In the genomic region with DNA sequence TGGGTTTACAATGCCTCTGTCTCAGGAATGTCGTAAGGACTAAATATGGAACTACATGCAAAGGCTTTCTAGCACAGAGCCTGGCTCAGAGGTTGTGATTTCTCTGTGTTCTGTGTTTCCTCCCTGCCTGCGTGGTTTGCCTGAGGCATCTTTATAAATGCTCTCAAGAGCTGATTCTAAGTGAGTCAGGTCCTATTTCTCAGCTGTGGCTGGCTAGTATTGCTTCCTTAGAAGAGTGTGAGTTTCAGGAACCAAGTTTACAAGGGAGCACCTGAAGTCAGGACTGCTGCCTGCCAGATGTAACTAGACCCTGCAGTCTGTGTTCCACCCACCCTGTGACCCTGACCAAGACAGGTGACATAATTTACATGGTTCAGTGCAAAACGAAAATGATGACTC, we compare ENCODE assay signal across 17 cellular contexts. TPM values are rescaled to one million over a fixed set of nuclear protein-coding genes. Genes with fewer than 3 reads are reported as not detected.
DNase-seq lines count a peak whose midpoint lies in the region; ATAC-seq, FAIRE-seq and TF ChIP-seq lines count a peak whose summit lies in the region.
"Had no signal": no experiment of that assay in that cellular context is flagged by ENCODE, and none has a peak within 500 bp of the region (broad histone marks: within the 10 kb centered on the region; RNA-seq: fewer than 3 reads in every experiment).

No MANE protein-coding gene starts in this region.

- no peaks in the 10 kb centered on the region for H3K36me3 ChIP-seq in MM.1S (replicated peaks; ENCODE audit: insufficient read depth, low read length)
- H3K36me3 ChIP-seq in GM12878 (ENCODE audit: control insufficient read depth in 2 of 2, insufficient read depth in 2 of 2, low read length in 1 of 2), result no peaks in the 10 kb centered on the region
- H3K36me3 ChIP-seq: gastrocnemius medialis, SJCRH30, spleen had no signal

- POLR2A ChIA-PET in GM12878 (lab: Charles Lee), result interaction anchor here (1.3 to 2.0 kb wide), 2 partner anchors 9 to 12 kb away, joined by 3 to 5 read pairs; partner anchors contain the start of gene CCL1

- no peaks in the 10 kb centered on the region for H3K9me3 ChIP-seq in MM.1S (replicated peaks; ENCODE audit: insufficient read depth, low read length)
- H3K9me3 ChIP-seq in GM12878 (replicated peaks; ENCODE audit: control insufficient read depth, insufficient read depth, low read length), result no peaks in the 10 kb centered on the region
- H3K9me3 ChIP-seq: gastrocnemius medialis, SJCRH30, spleen had no signal

- H3K4me2 ChIP-seq in MM.1S (ENCODE audit: low read depth, low read length), result peak overlapping the region; percentile 50
- no peak overlapping the region for H3K4me2 ChIP-seq in GM12878 (ENCODE audit: control insufficient read depth, insufficient read depth)

- H3K36me3 Mint-ChIP-seq in T-helper 1 cell treated with Interleukin-12 subunit alpha and Interleukin-12 subunit beta and Interleukin-4 antibody, amounts not matched to agents 30 μg/mL and 1 μg/mL, for 36 hours (ENCODE audit: low read depth), result no peaks in the 10 kb centered on the region

- no peaks in the 10 kb centered on the region for H3K9me2 ChIP-seq in MM.1S (replicated peaks; ENCODE audit: insufficient read depth, low read length)

- TF ChIP-seq CTCF in MM.1S (IDR thresholded peaks at IDR 0.05; ENCODE audit: low read length), result no peak
- TF ChIP-seq CTCF in GM12878 (IDR thresholded peaks at IDR 0.05 in 2 of 3, conservative IDR thresholded peaks at IDR 0.05 in 1 of 3; ENCODE audit: control insufficient read depth in 2 of 3, extremely low read depth in 1 of 3, insufficient read depth in 1 of 3, low read depth in 3 of 3, low read length in 3 of 3), result no peak

- peak overlapping the region; percentile 18 for H3K27ac Mint-ChIP-seq in T-helper 1 cell treated with Interleukin-12 subunit alpha and Interleukin-12 subunit beta and Interleukin-4 antibody, amounts not matched to agents 30 μg/mL and 1 μg/mL, for 36 hours

- CTCF ChIA-PET in GM12878 (lab: Yijun Ruan, JAX), result interaction anchor here (0.9 to 7.2 kb wide), 5 partner anchors 9 to 171 kb away, joined by 3 to 66 read pairs (median 3); partner anchors contain the start of gene CCL1

- peak overlapping the region; percentile 57 for H3K9ac ChIP-seq in MM.1S (ENCODE audit: low read length)
- H3K9ac ChIP-seq in GM12878 (ENCODE audit: control insufficient read depth, insufficient read depth, low read length), result no peak overlapping the region

- peaks cover 95% of the 10 kb centered on the region for H3K4me1 ChIP-seq in MM.1S (ENCODE audit: low read length)
- peaks cover 13% of the 10 kb centered on the region for H3K4me1 ChIP-seq in GM12878 (ENCODE audit: control insufficient read depth, insufficient read depth, low read length)
- H3K4me1 ChIP-seq: gastrocnemius medialis, SJCRH30 had no signal

- ATAC-seq in GM12878, result peak; percentile 85
- ATAC-seq in SK-N-SH treated with all-trans-retinoic acid at 6 μM for 48 hours, result no peak
- ATAC-seq: gastrocnemius medialis, left lobe of liver had no signal

- SMC1A ChIA-PET in GM12878 (lab: Charles Lee; ENCODE audit: uncharacterized antibody, unreplicated experiment), result interaction anchor here (2.7 to 3.4 kb wide), 2 partner anchors 9 to 12 kb away, joined by 14 to 19 read pairs; partner anchors contain the start of gene CCL1

- FAIRE-seq in GM12878 (lab: Jason Lieb, UNC), result peak; percentile 89

- H3K79me2 ChIP-seq in MM.1S (ENCODE audit: low read length) (no peaks in the 10 kb centered on the region), GM12878 (ENCODE audit: control insufficient read depth, insufficient read depth, low read length) (no peaks in the 10 kb centered on the region)

- no peak for TF ChIP-seq POLR2A in GM12878 (IDR thresholded peaks at IDR 0.05; ENCODE audit: low read depth, low read length)

- WGBS in GM12878 (ENCODE audit: insufficient coverage, insufficient replicate concordance, low lambda C conversion rate, missing lambda C conversion rate), result 29% methylated on average over 3 of the region's 3 CpGs

- no peak overlapping the region for H3K4me3 ChIP-seq in MM.1S (ENCODE audit: low read length)
- no peak overlapping the region for H3K4me3 ChIP-seq in GM12878
- H3K4me3 ChIP-seq: gastrocnemius medialis, SJCRH30, spleen had no signal

- H2AFZ ChIP-seq in MM.1S (ENCODE audit: low read length) (no peak overlapping the region), GM12878 (ENCODE audit: control insufficient read depth, low read depth, low read length) (no peak overlapping the region)

- in situ Hi-C loops in GM12878 (cut with MboI), result no loop called here

- RAD21 ChIA-PET in GM12878 (lab: Charles Lee; ENCODE audit: unreplicated experiment), result interaction anchor here (1.4 to 2.7 kb wide), 2 partner anchors 9 to 12 kb away, joined by 6 to 7 read pairs; partner anchors contain the start of gene CCL1

- H3K27ac ChIP-seq in MM.1S (ENCODE audit: low read length) (peak overlapping the region; percentile 96), GM12878 (ENCODE audit: control insufficient read depth, insufficient read depth) (no peak overlapping the region)
- H3K27ac ChIP-seq: 22Rv1, gastrocnemius medialis, SJCRH30 had no signal

- intact Hi-C loops in GM12878 (cut with micrococcal nuclease; ENCODE audit: unreplicated experiment), result loop anchor here (10.0 kb wide), 1 partner anchor 406 kb away; no protein-coding TSS in a partner anchor

- H4K20me1 ChIP-seq in MM.1S (ENCODE audit: insufficient read depth, low read length) (no peaks in the 10 kb centered on the region), GM12878 (ENCODE audit: control insufficient read depth, insufficient read depth) (no peaks in the 10 kb centered on the region)

- H3K4me1 Mint-ChIP-seq in T-helper 1 cell treated with Interleukin-12 subunit alpha and Interleukin-12 subunit beta and Interleukin-4 antibody, amounts not matched to agents 30 μg/mL and 1 μg/mL, for 36 hours (ENCODE audit: low read depth), result peaks cover 33% of the 10 kb centered on the region

- no peak for TF ChIP-seq RAD21 in GM12878 (IDR thresholded peaks at IDR 0.05; ENCODE audit: insufficient read depth, low read depth, low read length)

- DNase-seq in T-helper 1 cell (no peak), MM.1S (peak; percentile 89), GM12878 (ENCODE audit: low read depth, low spot score) (no peak), renal cortical epithelial cell (ENCODE audit: low read depth) (peak; percentile 7), NCI-H187 (lab: John Stamatoyannopoulos, UW) (no peak), SHP77 (lab: John Stamatoyannopoulos, UW) (no peak)
- DNase-seq: activated CD4-positive, CD25-positive, alpha-beta regulatory T cell treated with anti-CD3 and anti-CD28 coated beads, Interleukin-2, amount 50 U/mL, for 72 hours; activated naive CD4-positive, alpha-beta T cell treated with anti-CD3 and anti-CD28 coated beads, Interleukin-2, amount 50 U/mL, for 16 hours; DMS53; gastrocnemius medialis; SJCRH30; spleen had no signal

- H3K27me3 Mint-ChIP-seq in T-helper 1 cell treated with Interleukin-12 subunit alpha and Interleukin-12 subunit beta and Interleukin-4 antibody, amounts not matched to agents 30 μg/mL and 1 μg/mL, for 36 hours (ENCODE audit: low read depth), result peaks cover 24% of the 10 kb centered on the region

- H3K9me3 Mint-ChIP-seq in T-helper 1 cell treated with Interleukin-12 subunit alpha and Interleukin-12 subunit beta and Interleukin-4 antibody, amounts not matched to agents 30 μg/mL and 1 μg/mL, for 36 hours, result no peaks in the 10 kb centered on the region

- no TSS peak for BruUV-seq in GM12878 (replicated peaks; lab: Mats Ljungman, UMichigan)

- no peaks in the 10 kb centered on the region for H3K27me3 ChIP-seq in MM.1S (replicated peaks; ENCODE audit: insufficient read depth, low read length)
- peaks cover 0 to 12% of the 10 kb centered on the region in 2 experiments; a peak in 2 of 4 replicates for H3K27me3 ChIP-seq in GM12878 (replicated peaks in 1 of 2; ENCODE audit: control insufficient read depth in 2 of 2, insufficient read depth in 2 of 2, low read length in 1 of 2)
- H3K27me3 ChIP-seq: gastrocnemius medialis had no signal

- H3F3A ChIP-seq in MM.1S (ENCODE audit: insufficient read depth, low read length), result peaks cover 59% of the 10 kb centered on the region

- H3K4me3 Mint-ChIP-seq in T-helper 1 cell treated with Interleukin-12 subunit alpha and Interleukin-12 subunit beta and Interleukin-4 antibody, amounts not matched to agents 30 μg/mL and 1 μg/mL, for 36 hours, result peak overlapping the region; percentile 37

- no peak for TF ChIP-seq EP300 in GM12878 (IDR thresholded peaks at IDR 0.05; ENCODE audit: borderline replicate concordance in 1 of 2, control insufficient read depth in 1 of 2, low read depth in 2 of 2, low read length in 2 of 2)

RNA-seq across cellular contexts. Expression of gene CCL1, which starts 8.0 kb away (rescaled TPM):
- total RNA-seq in GM12878 (2013; cell fraction: nucleolus; rRNA removed), result not detected in 2 replicates
- 0.28 and 0.33 TPM in 2 replicates for total RNA-seq in GM12878 (2014; rRNA removed)
- not detected in 2 replicates for total RNA-seq in GM12878 (2014; rRNA removed; fragmentation: Illumina TruSeq; extraction: Trizol)
- total RNA-seq in GM12878 (2021), result 0.54 TPM in 1 of 2 replicates, not detected in the other
- not detected for polyA plus RNA-seq in GM12878 (2011; ENCODE audit: low read depth)
- polyA plus RNA-seq in GM12878 (2011; rRNA removed), result 0.14 TPM in 1 of 2 replicates, not detected in the other
- polyA plus RNA-seq in GM12878 (2011; cell fraction: cytosol; rRNA removed), result 0.15 TPM in 1 of 2 replicates, not detected in the other
- polyA plus RNA-seq in GM12878 (2011; cell fraction: nucleus; rRNA removed), result not detected in 2 replicates
- 0.39 TPM in 1 of 2 replicates, not detected in the other for polyA plus RNA-seq in GM12878 (2012)
- polyA plus RNA-seq in GM12878 (2014; fragmentation: Illumina TruSeq; extraction: Trizol), result not detected in 2 replicates
- polyA plus RNA-seq in GM12878 (2014; fragmentation: Nextera tagmentation; extraction: Ambion mirVana), result 1 to 10 TPM in 1 of 2 experiments, under 1 TPM in 1; 0.84 to 1.8 TPM
- polyA plus RNA-seq in GM12878 (2014; rRNA removed), result 0.28 and 0.40 TPM in 2 replicates
- polyA plus RNA-seq in GM12878 (2016; fragmentation: Nextera tagmentation; extraction: Ambion mirVana), result under 1 TPM in 1 of 2 experiments, not detected in 1; 0.40 TPM
- not detected in 2 replicates for polyA minus RNA-seq in GM12878 (2011; rRNA and poly(A)+ RNA removed)
- not detected in 2 replicates for polyA minus RNA-seq in GM12878 (2011; cell fraction: cytosol; rRNA and poly(A)+ RNA removed)
- not detected in 2 replicates for polyA minus RNA-seq in GM12878 (2011; cell fraction: nucleus; rRNA and poly(A)+ RNA removed)
- total RNA-seq in renal cortical epithelial cell, result not detected in 2 replicates
- total RNA-seq: gastrocnemius medialis, left lobe of liver, SJCRH30, spleen had no signal
- polyA plus RNA-seq: neural cell, spleen had no signal

RNA-seq across cellular contexts. Expression of gene CCL13, which starts 14.7 kb away (rescaled TPM):
- total RNA-seq in GM12878 (2013; cell fraction: nucleolus; rRNA removed), result not detected in 2 replicates
- total RNA-seq in GM12878 (2014; rRNA removed) (not detected in 2 replicates), GM12878 (2014; rRNA removed; fragmentation: Illumina TruSeq; extraction: Trizol) (not detected in 2 replicates), GM12878 (2021) (not detected in 2 replicates), renal cortical epithelial cell (not detected in 2 replicates)
- not detected for polyA plus RNA-seq in GM12878 (2011; ENCODE audit: low read depth)
- polyA plus RNA-seq in GM12878 (2011; rRNA removed) (not detected in 2 replicates), GM12878 (2014; fragmentation: Illumina TruSeq; extraction: Trizol) (not detected in 2 replicates), GM12878 (2014; fragmentation: Nextera tagmentation; extraction: Ambion mirVana) (not detected), GM12878 (2014; rRNA removed) (not detected in 2 replicates), GM12878 (2016; fragmentation: Nextera tagmentation; extraction: Ambion mirVana) (not detected)
- polyA plus RNA-seq in GM12878 (2011; cell fraction: cytosol; rRNA removed), result not detected in 2 replicates
- not detected in 2 replicates for polyA plus RNA-seq in GM12878 (2011; cell fraction: nucleus; rRNA removed)
- polyA plus RNA-seq in GM12878 (2012), result not detected in 2 replicates
- polyA minus RNA-seq in GM12878 (2011; rRNA and poly(A)+ RNA removed), result not detected in 2 replicates
- polyA minus RNA-seq in GM12878 (2011; cell fraction: cytosol; rRNA and poly(A)+ RNA removed), result not detected in 2 replicates
- not detected in 2 replicates for polyA minus RNA-seq in GM12878 (2011; cell fraction: nucleus; rRNA and poly(A)+ RNA removed)
- total RNA-seq: left lobe of liver, SJCRH30, spleen had no signal
- polyA plus RNA-seq: neural cell had no signal

RNA-seq across cellular contexts. Expression of gene CCL8, which starts 51.8 kb away (rescaled TPM):
- not detected in 2 replicates for total RNA-seq in GM12878 (2013; cell fraction: nucleolus; rRNA removed)
- total RNA-seq in GM12878 (2014; rRNA removed) (not detected in 2 replicates), GM12878 (2014; rRNA removed; fragmentation: Illumina TruSeq; extraction: Trizol) (not detected in 2 replicates), GM12878 (2021) (not detected in 2 replicates), renal cortical epithelial cell (not detected in 2 replicates)
- polyA plus RNA-seq in GM12878 (2011; ENCODE audit: low read depth), result not detected
- polyA plus RNA-seq in GM12878 (2011; rRNA removed) (not detected in 2 replicates), GM12878 (2014; fragmentation: Illumina TruSeq; extraction: Trizol) (not detected in 2 replicates), GM12878 (2014; fragmentation: Nextera tagmentation; extraction: Ambion mirVana) (not detected), GM12878 (2014; rRNA removed) (not detected in 2 replicates), GM12878 (2016; fragmentation: Nextera tagmentation; extraction: Ambion mirVana) (not detected)
- polyA plus RNA-seq in GM12878 (2011; cell fraction: cytosol; rRNA removed), result not detected in 2 replicates
- not detected in 2 replicates for polyA plus RNA-seq in GM12878 (2011; cell fraction: nucleus; rRNA removed)
- polyA plus RNA-seq in GM12878 (2012), result not detected in 2 replicates
- polyA minus RNA-seq in GM12878 (2011; rRNA and poly(A)+ RNA removed), result not detected in 2 replicates
- polyA minus RNA-seq in GM12878 (2011; cell fraction: cytosol; rRNA and poly(A)+ RNA removed), result not detected in 2 replicates
- not detected in 2 replicates for polyA minus RNA-seq in GM12878 (2011; cell fraction: nucleus; rRNA and poly(A)+ RNA removed)
- total RNA-seq: left lobe of liver, SJCRH30 had no signal
- polyA plus RNA-seq: neural cell had no signal

Comparison
In these comparisons a context has a peak if more than half of its experiments do, and no peak if none do; other contexts are left out.
1. DNase-seq: peak in MM.1S (single experiment) and renal cortical epithelial cell (single experiment); none in T-helper 1 cell (0 of 5), GM12878 (single experiment), NCI-H187 (0 of 2) and SHP77 (0 of 2).